In the genomic region with DNA sequence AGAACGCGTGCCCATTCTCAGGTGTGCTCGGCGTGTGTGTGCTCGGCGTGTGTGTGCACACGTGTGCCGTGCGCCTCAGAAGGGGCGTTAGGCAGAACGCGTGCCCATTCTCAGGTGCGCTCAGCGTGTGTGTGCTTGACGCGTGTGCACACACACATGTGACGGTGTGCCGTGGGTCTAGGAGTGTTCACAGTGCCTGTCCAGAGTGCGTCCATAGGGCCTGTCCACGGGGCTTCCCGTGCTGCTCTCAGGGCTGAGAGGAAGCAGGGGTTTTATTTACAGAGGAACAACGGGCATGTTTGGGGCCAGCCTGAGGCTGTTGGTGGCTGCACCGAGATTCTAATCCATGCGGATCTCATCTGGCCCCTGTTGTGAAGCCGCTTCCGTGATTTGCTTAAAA, we compare ENCODE assay signal across 10 cellular contexts.
"Had no signal": no experiment of that assay in that cellular context is flagged by ENCODE, and none has a peak within 500 bp of the region (broad histone marks: within the 10 kb centered on the region; RNA-seq: fewer than 3 reads in every experiment).

No MANE protein-coding gene starts in this region.

- H3K27me3 ChIP-seq: neutrophil had no signal

- H3K27ac ChIP-seq: lower lobe of right lung, neutrophil had no signal

- ATAC-seq: activated CD8-positive, alpha-beta T cell treated with anti-CD3 and anti-CD28 coated beads, Interleukin-2, amount 10 ng/mL, durations not matched to agents 7 days and 5 days; lower lobe of right lung had no signal

- DNase-seq: activated CD8-positive, alpha-beta T cell treated with anti-CD3 and anti-CD28 coated beads, Interleukin-2, amount 10 ng/mL, durations not matched to agents 7 days and 5 days; activated naive CD4-positive, alpha-beta T cell treated with anti-CD3 and anti-CD28 coated beads, Interleukin-2, amount 10 ng/mL, durations not matched to agents 7 days and 5 days; hippocampal formation; kidney glomerular epithelial cell; lower lobe of right lung; midbrain; small intestine; SW 1271; trophoblast cell had no signal

- FAIRE-seq: small intestine had no signal

- H3K4me1 ChIP-seq: lower lobe of right lung had no signal

- H3K4me3 ChIP-seq: lower lobe of right lung had no signal

- H3K9me3 ChIP-seq: lower lobe of right lung, neutrophil had no signal
